33 cellular contexts compared by ENCODE assay signal in genomic region chr13:31246918-31247317, GRCh38.
"Had no signal": no experiment of that assay in that cellular context is flagged by ENCODE, and none has a peak within 500 bp of the region (broad histone marks: within the 10 kb centered on the region; RNA-seq: fewer than 3 reads in every experiment).

No MANE protein-coding gene starts in this region.

- H3K36me3 ChIP-seq: adrenal gland, breast epithelium, gastrocnemius medialis had no signal

- H3K27me3 Mint-ChIP-seq: activated CD4-positive, alpha-beta memory T cell treated with anti-CD3 and anti-CD28 coated beads for 36 hours; activated CD4-positive, alpha-beta T cell treated with anti-CD3 and anti-CD28 coated beads for 36 hours; activated CD4-positive, alpha-beta T cell treated with anti-CD3 and anti-CD28 coated beads, Interleukin-2, amount 10 ng/mL, durations not matched to agents 24 days and 14 days; activated CD8-positive, alpha-beta memory T cell treated with anti-CD3 and anti-CD28 coated beads, Interleukin-2, amount 10 ng/mL, durations not matched to agents 7 days and 5 days; activated naive CD4-positive, alpha-beta T cell treated with anti-CD3 and anti-CD28 coated beads, Interleukin-2, amount 50 U/mL, for 24 hours; activated naive CD8-positive, alpha-beta T cell treated with anti-CD3 and anti-CD28 coated beads for 36 hours; activated naive CD8-positive, alpha-beta T cell treated with anti-CD3 and anti-CD28 coated beads, Interleukin-2, amount 50 U/mL, for 24 hours; brain; central memory CD8-positive, alpha-beta T cell; dendritic cell treated with granulocyte-macrophage colony-stimulating factor and Interleukin-4, amounts not matched to agents 40 ng/mL and 50 ng/mL, for 4 days had no signal

- H3K9me3 ChIP-seq: adrenal gland, ascending aorta, breast epithelium, esophagus muscularis mucosa, gastrocnemius medialis had no signal

- H3K27ac ChIP-seq: adrenal gland, ascending aorta, breast epithelium, coronary artery, dorsolateral prefrontal cortex, esophagus muscularis mucosa, foreskin keratinocyte, gastrocnemius medialis had no signal

- H3K27ac Mint-ChIP-seq: activated CD4-positive, alpha-beta memory T cell treated with anti-CD3 and anti-CD28 coated beads for 36 hours; activated CD4-positive, alpha-beta T cell treated with anti-CD3 and anti-CD28 coated beads for 36 hours; activated CD4-positive, alpha-beta T cell treated with anti-CD3 and anti-CD28 coated beads, Interleukin-2, amount 10 ng/mL, durations not matched to agents 24 days and 14 days; activated CD8-positive, alpha-beta memory T cell treated with anti-CD3 and anti-CD28 coated beads, Interleukin-2, amount 10 ng/mL, durations not matched to agents 7 days and 5 days; activated CD8-positive, alpha-beta T cell treated with anti-CD3 and anti-CD28 coated beads, Interleukin-2, amount 10 ng/mL, durations not matched to agents 7 days and 5 days; activated naive CD4-positive, alpha-beta T cell treated with anti-CD3 and anti-CD28 coated beads for 36 hours; activated naive CD4-positive, alpha-beta T cell treated with anti-CD3 and anti-CD28 coated beads, Interleukin-2, amount 50 U/mL, for 24 hours; activated naive CD8-positive, alpha-beta T cell treated with anti-CD3 and anti-CD28 coated beads for 36 hours; activated naive CD8-positive, alpha-beta T cell treated with anti-CD3 and anti-CD28 coated beads, Interleukin-2, amount 50 U/mL, for 24 hours; activated T-helper 1 cell treated with anti-CD3 and anti-CD28 coated beads, Interleukin-12 subunit alpha, Interleukin-12 subunit beta, Interleukin-2, Interleukin-4 antibody, amounts not matched to agents 30 ng/mL and 10 ng/mL and 1 ng/mL, durations not matched to agents 14 hours and 24 hours and 36 hours; activated T-helper 2 cell treated with anti-CD3 and anti-CD28 coated beads, Interferon-gamma antibody, Interleukin-2, Interleukin-4, amounts not matched to agents 10 μg/mL and 5 μg/mL and 100 μg/mL, durations not matched to agents 14 hours and 24 hours and 36 hours; brain; dendritic cell treated with granulocyte-macrophage colony-stimulating factor and Interleukin-4, amounts not matched to agents 40 ng/mL and 50 ng/mL, for 4 days; endodermal cell had no signal

- H3K4me3 ChIP-seq: adrenal gland, ascending aorta, breast epithelium, coronary artery, dorsolateral prefrontal cortex, esophagus muscularis mucosa, gastrocnemius medialis had no signal

- DNase-seq: activated CD4-positive, alpha-beta memory T cell treated with anti-CD3 and anti-CD28 coated beads for 36 hours; activated CD4-positive, alpha-beta T cell treated with anti-CD3 and anti-CD28 coated beads for 36 hours; activated CD4-positive, alpha-beta T cell treated with anti-CD3 and anti-CD28 coated beads, Interleukin-2, amount 10 ng/mL, durations not matched to agents 24 days and 14 days; activated CD4-positive, CD25-positive, alpha-beta regulatory T cell; activated CD4-positive, CD25-positive, alpha-beta regulatory T cell treated with anti-CD3 and anti-CD28 coated beads, Interleukin-2, amount 50 U/mL, for 72 hours; activated CD8-positive, alpha-beta memory T cell treated with anti-CD3 and anti-CD28 coated beads, Interleukin-2, amount 10 ng/mL, durations not matched to agents 7 days and 5 days; activated CD8-positive, alpha-beta memory T cell treated with anti-CD3 and anti-CD28 coated beads, Interleukin-2, amount 50 U/mL, for 4 hours; activated CD8-positive, alpha-beta T cell treated with anti-CD3 and anti-CD28 coated beads, Interleukin-2, amount 10 ng/mL, durations not matched to agents 7 days and 5 days; activated effector memory CD4-positive, alpha-beta T cell treated with anti-CD3 and anti-CD28 coated beads, Interleukin-2, amount 50 U/mL, for 16 hours; activated naive CD4-positive, alpha-beta T cell treated with anti-CD3 and anti-CD28 coated beads for 36 hours; activated naive CD8-positive, alpha-beta T cell treated with anti-CD3 and anti-CD28 coated beads for 36 hours; activated naive CD8-positive, alpha-beta T cell treated with anti-CD3 and anti-CD28 coated beads, Interleukin-2, amount 50 U/mL, for 24 hours; activated T-cell treated with anti-CD3 and anti-CD28 coated beads, Interleukin-2, amount 50 U/mL, for 1 hour; activated T-cell treated with anti-CD3 and anti-CD28 coated beads, Interleukin-2, amount 50 U/mL, for 48 hours; adrenal gland; dorsolateral prefrontal cortex; effector memory CD4-positive, alpha-beta T cell; endodermal cell; erythroblast; gastrocnemius medialis; glutamatergic neuron; T-helper 2 cell had no signal

- H3K4me3 Mint-ChIP-seq: activated CD4-positive, alpha-beta memory T cell treated with anti-CD3 and anti-CD28 coated beads for 36 hours; activated CD4-positive, alpha-beta T cell treated with anti-CD3 and anti-CD28 coated beads for 36 hours; activated CD4-positive, alpha-beta T cell treated with anti-CD3 and anti-CD28 coated beads, Interleukin-2, amount 10 ng/mL, durations not matched to agents 24 days and 14 days; activated CD8-positive, alpha-beta memory T cell treated with anti-CD3 and anti-CD28 coated beads, Interleukin-2, amount 10 ng/mL, durations not matched to agents 7 days and 5 days; activated CD8-positive, alpha-beta T cell treated with anti-CD3 and anti-CD28 coated beads, Interleukin-2, amount 10 ng/mL, durations not matched to agents 7 days and 5 days; activated naive CD4-positive, alpha-beta T cell treated with anti-CD3 and anti-CD28 coated beads for 36 hours; activated naive CD4-positive, alpha-beta T cell treated with anti-CD3 and anti-CD28 coated beads, Interleukin-2, amount 50 U/mL, for 24 hours; activated naive CD8-positive, alpha-beta T cell treated with anti-CD3 and anti-CD28 coated beads for 36 hours; activated naive CD8-positive, alpha-beta T cell treated with anti-CD3 and anti-CD28 coated beads, Interleukin-2, amount 50 U/mL, for 24 hours; activated T-helper 1 cell treated with anti-CD3 and anti-CD28 coated beads, Interleukin-12 subunit alpha, Interleukin-12 subunit beta, Interleukin-2, Interleukin-4 antibody, amounts not matched to agents 30 ng/mL and 10 ng/mL and 1 ng/mL, durations not matched to agents 14 hours and 24 hours and 36 hours; brain; central memory CD8-positive, alpha-beta T cell; dendritic cell treated with granulocyte-macrophage colony-stimulating factor and Interleukin-4, amounts not matched to agents 40 ng/mL and 50 ng/mL, for 4 days; endodermal cell had no signal

- H3K4me1 Mint-ChIP-seq: activated CD4-positive, alpha-beta T cell treated with anti-CD3 and anti-CD28 coated beads for 36 hours; activated CD4-positive, alpha-beta T cell treated with anti-CD3 and anti-CD28 coated beads, Interleukin-2, amount 10 ng/mL, durations not matched to agents 24 days and 14 days; activated CD8-positive, alpha-beta memory T cell treated with anti-CD3 and anti-CD28 coated beads, Interleukin-2, amount 10 ng/mL, durations not matched to agents 7 days and 5 days; activated naive CD4-positive, alpha-beta T cell treated with anti-CD3 and anti-CD28 coated beads, Interleukin-2, amount 50 U/mL, for 24 hours; activated naive CD8-positive, alpha-beta T cell treated with anti-CD3 and anti-CD28 coated beads for 36 hours; activated naive CD8-positive, alpha-beta T cell treated with anti-CD3 and anti-CD28 coated beads, Interleukin-2, amount 50 U/mL, for 24 hours; central memory CD8-positive, alpha-beta T cell had no signal

- ATAC-seq: activated CD4-positive, alpha-beta T cell treated with anti-CD3 and anti-CD28 coated beads for 36 hours; activated CD8-positive, alpha-beta memory T cell treated with anti-CD3 and anti-CD28 coated beads, Interleukin-2, amount 10 ng/mL, durations not matched to agents 7 days and 5 days; activated CD8-positive, alpha-beta T cell treated with anti-CD3 and anti-CD28 coated beads, Interleukin-2, amount 10 ng/mL, durations not matched to agents 7 days and 5 days; activated naive CD8-positive, alpha-beta T cell treated with anti-CD3 and anti-CD28 coated beads, Interleukin-2, amount 50 U/mL, for 24 hours; foreskin keratinocyte; gastrocnemius medialis had no signal

- H3K4me1 ChIP-seq: adrenal gland, ascending aorta, breast epithelium, foreskin keratinocyte, gastrocnemius medialis had no signal

- H3K9me3 Mint-ChIP-seq: activated CD4-positive, alpha-beta T cell treated with anti-CD3 and anti-CD28 coated beads, Interleukin-2, amount 10 ng/mL, durations not matched to agents 24 days and 14 days; activated naive CD4-positive, alpha-beta T cell treated with anti-CD3 and anti-CD28 coated beads for 36 hours; activated naive CD4-positive, alpha-beta T cell treated with anti-CD3 and anti-CD28 coated beads, Interleukin-2, amount 50 U/mL, for 24 hours; activated naive CD8-positive, alpha-beta T cell treated with anti-CD3 and anti-CD28 coated beads, Interleukin-2, amount 50 U/mL, for 24 hours had no signal

- H3K27me3 ChIP-seq: adrenal gland, ascending aorta, breast epithelium, dorsolateral prefrontal cortex, esophagus muscularis mucosa, foreskin keratinocyte, gastrocnemius medialis had no signal
